In the genomic region with DNA sequence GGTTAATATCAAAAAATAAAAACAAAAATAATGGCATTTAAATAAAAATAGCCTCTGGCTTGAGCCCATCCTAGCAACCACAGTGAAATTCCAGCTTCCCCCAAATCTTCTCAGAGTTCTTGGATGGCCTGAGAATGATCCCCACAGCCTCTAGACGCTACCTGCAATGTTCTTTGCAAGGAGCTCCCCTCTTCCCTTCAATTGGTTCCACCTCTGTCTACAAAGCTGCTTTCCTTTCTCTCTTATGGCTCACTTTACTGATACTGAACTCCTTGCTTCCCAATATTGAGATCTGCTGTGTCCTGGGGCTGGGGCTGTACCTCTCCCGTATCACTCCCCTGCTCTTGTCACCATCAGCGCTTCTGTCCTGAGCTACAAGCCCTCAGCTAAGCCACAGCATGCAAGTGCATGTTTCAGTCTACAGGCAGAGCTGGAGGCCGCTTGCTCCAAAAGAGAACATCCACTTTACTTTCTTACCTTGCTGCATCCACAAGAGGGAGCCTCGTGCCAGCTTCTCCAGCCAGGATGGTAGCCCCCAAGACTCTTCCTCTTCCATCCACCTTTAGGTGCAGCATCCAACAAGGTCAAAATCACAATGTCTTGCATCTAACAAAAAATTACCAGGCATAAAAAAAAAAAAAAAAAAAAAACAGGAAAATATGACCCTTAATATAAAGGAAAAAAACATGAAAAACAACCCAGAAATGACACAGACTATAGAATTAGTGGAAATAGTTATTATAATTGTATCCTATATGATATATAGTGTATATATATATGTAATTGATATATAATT, we compare ENCODE assay signal across 1 cellular context.
TF ChIP-seq lines count a peak whose summit lies in the region.

No MANE protein-coding gene starts in this region.

TF ChIP-seq in IMR-90, 13 proteins besides CTCF, POLR2A, EP300 and RAD21 (continued from another document):
- no peak for TF ChIP-seq MXI1 (IDR thresholded peaks at IDR 0.05; ENCODE audit: borderline replicate concordance, low read depth, low read length)
- no peak for TF ChIP-seq CHD1 (IDR thresholded peaks at IDR 0.05; ENCODE audit: low read depth, low read length)
- peak; percentile 83 for TF ChIP-seq SMC3 (IDR thresholded peaks at IDR 0.05; ENCODE audit: low read depth, low read length)
- no peak for TF ChIP-seq RCOR1 (IDR thresholded peaks at IDR 0.05; ENCODE audit: insufficient replicate concordance, low read length)
- TF ChIP-seq, protein P1, sequence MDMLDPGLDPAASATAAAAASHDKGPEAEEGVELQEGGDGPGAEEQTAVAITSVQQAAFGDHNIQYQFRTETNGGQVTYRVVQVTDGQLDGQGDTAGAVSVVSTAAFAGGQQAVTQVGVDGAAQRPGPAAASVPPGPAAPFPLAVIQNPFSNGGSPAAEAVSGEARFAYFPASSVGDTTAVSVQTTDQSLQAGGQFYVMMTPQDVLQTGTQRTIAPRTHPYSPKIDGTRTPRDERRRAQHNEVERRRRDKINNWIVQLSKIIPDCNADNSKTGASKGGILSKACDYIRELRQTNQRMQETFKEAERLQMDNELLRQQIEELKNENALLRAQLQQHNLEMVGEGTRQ (IDR thresholded peaks at IDR 0.05; ENCODE audit: low read depth, low read length) = no peak
